In genomic region chr14:22280497-22281321, GRCh38 we compare ENCODE assay signal across 20 cellular contexts.
A peak's percentile ranks its signal among the peaks of the same experiment; 100 is the strongest.
DNase-seq lines count a peak whose midpoint lies in the region; ATAC-seq, FAIRE-seq and TF ChIP-seq lines count a peak whose summit lies in the region.
"Had no signal": no experiment of that assay in that cellular context is flagged by ENCODE, and none has a peak within 500 bp of the region (broad histone marks: within the 10 kb centered on the region; RNA-seq: fewer than 3 reads in every experiment).

No MANE protein-coding gene starts in this region.

- FAIRE-seq in urothelium cell line (lab: Jason Lieb, UNC) = no peak
- FAIRE-seq: endothelial cell of umbilical vein, islet of Langerhans, pancreas had no signal

- 61% methylated on average over 5 of the region's 5 CpGs for WGBS in lower leg skin, 2 donors

- H3K36me3 Mint-ChIP-seq in stimulated activated naive CD8-positive, alpha-beta T cell treated with anti-CD3 and anti-CD28 coated beads, Interleukin-15, Interleukin-2, amounts not matched to agents 100 ng/mL and 50 ng/mL, for 24 hours (ENCODE audit: low read depth) = no peaks in the 10 kb centered on the region
- no peaks in the 10 kb centered on the region for H3K36me3 Mint-ChIP-seq in T-cell
- H3K36me3 Mint-ChIP-seq in chondrocyte (ENCODE audit: low read depth) = no peaks in the 10 kb centered on the region
- H3K36me3 Mint-ChIP-seq: stimulated activated naive B cell treated with anti-CD40 and anti-IgM and Interleukin-4, amounts not matched to agents 10 μg/mL and 1 μg/mL and 100 μg/mL, for 72 hours had no signal

- POLR2A ChIA-PET in T-cell (lab: Charles Lee) = no interaction called here

- no peak for TF ChIP-seq POLR2A in lower leg skin (IDR thresholded peaks at IDR 0.05)

- no peak for DNase-seq in stimulated activated naive CD8-positive, alpha-beta T cell treated with anti-CD3 and anti-CD28 coated beads, Interleukin-15, Interleukin-2, amounts not matched to agents 100 U/mL and 50 U/mL, for 24 hours
- DNase-seq in T-cell = peak in 4 of 34 experiments; percentile 3 to 24 (median 6)
- no peak for DNase-seq in chondrocyte (ENCODE audit: low spot score)
- no peak for DNase-seq in foreskin keratinocyte
- DNase-seq in lower leg skin (ENCODE audit: low spot score in 2 of 2) = no peak
- DNase-seq in urothelium cell line (ENCODE audit: low spot score) = no peak
- DNase-seq: dermis blood vessel endothelial cell; H7; hippocampal formation; lower lobe of right lung; NCI-H1092 treated with DMSO at 0.1 percent for 48 hours; NCI-H2081; pancreas; sigmoid colon; stimulated activated naive B cell treated with anti-CD40 and anti-IgM and Interleukin-4, amounts not matched to agents 10 μg/mL and 1 μg/mL and 100 μg/mL, for 72 hours; transverse colon had no signal

- intact Hi-C loops in lower leg skin (cut with DNase I; ENCODE audit: low total_unique reads) = no loop called here

- peaks cover 10% of the 10 kb centered on the region for H3K27me3 ChIP-seq in foreskin keratinocyte
- H3K27me3 ChIP-seq: breast epithelium, pancreas, sigmoid colon had no signal

- H3K4me3 ChIP-seq in lower leg skin (ENCODE audit: low read depth, poor library complexity, severe bottlenecking) = no peak overlapping the region
- H3K4me3 ChIP-seq: breast epithelium, lower lobe of right lung, pancreas, sigmoid colon, transverse colon had no signal

- H3K4me1 Mint-ChIP-seq in stimulated activated naive CD8-positive, alpha-beta T cell treated with anti-CD3 and anti-CD28 coated beads, Interleukin-15, Interleukin-2, amounts not matched to agents 100 ng/mL and 50 ng/mL, for 24 hours (ENCODE audit: low read depth) = no peaks in the 10 kb centered on the region
- H3K4me1 Mint-ChIP-seq in T-cell = peaks cover 0 to 5% (median 4%) of the 10 kb centered on the region in 3 donors
- H3K4me1 Mint-ChIP-seq in chondrocyte (ENCODE audit: low read depth) = peaks cover 67% of the 10 kb centered on the region

- H3K27ac ChIP-seq in foreskin keratinocyte = no peak overlapping the region
- H3K27ac ChIP-seq: breast epithelium, lower lobe of right lung, pancreas, transverse colon had no signal

- peaks cover 6% of the 10 kb centered on the region for H3K27me3 Mint-ChIP-seq in stimulated activated naive CD8-positive, alpha-beta T cell treated with anti-CD3 and anti-CD28 coated beads, Interleukin-15, Interleukin-2, amounts not matched to agents 100 ng/mL and 50 ng/mL, for 24 hours
- H3K27me3 Mint-ChIP-seq in T-cell (no peaks in the 10 kb centered on the region), chondrocyte (ENCODE audit: low read depth) (no peaks in the 10 kb centered on the region)

- H3K4me3 Mint-ChIP-seq in stimulated activated naive CD8-positive, alpha-beta T cell treated with anti-CD3 and anti-CD28 coated beads, Interleukin-15, Interleukin-2, amounts not matched to agents 100 ng/mL and 50 ng/mL, for 24 hours = peak overlapping the region; percentile 70
- H3K4me3 Mint-ChIP-seq in T-cell (peak overlapping the region; percentile 62 to 78 (median 70)), chondrocyte (ENCODE audit: unreplicated experiment) (peak overlapping the region; percentile 14)
- H3K4me3 Mint-ChIP-seq: stimulated activated naive B cell treated with anti-CD40 and anti-IgM and Interleukin-4, amounts not matched to agents 10 μg/mL and 1 μg/mL and 100 μg/mL, for 72 hours had no signal

- H3K9me3 Mint-ChIP-seq in stimulated activated naive CD8-positive, alpha-beta T cell treated with anti-CD3 and anti-CD28 coated beads, Interleukin-15, Interleukin-2, amounts not matched to agents 100 ng/mL and 50 ng/mL, for 24 hours = no peaks in the 10 kb centered on the region
- no peaks in the 10 kb centered on the region for H3K9me3 Mint-ChIP-seq in T-cell
- H3K9me3 Mint-ChIP-seq in chondrocyte (ENCODE audit: low read depth) = no peaks in the 10 kb centered on the region

- no peak for ATAC-seq in stimulated activated naive CD8-positive, alpha-beta T cell treated with anti-CD3 and anti-CD28 coated beads, Interleukin-15, Interleukin-2, amounts not matched to agents 100 U/mL and 50 U/mL, for 24 hours
- peak in 2 of 4 experiments; percentile 38 to 63 for ATAC-seq in T-cell (replicated peaks in 1 of 4)
- ATAC-seq in foreskin keratinocyte = no peak
- ATAC-seq: pancreas had no signal

- H3K4me1 ChIP-seq in foreskin keratinocyte = peaks cover 3% of the 10 kb centered on the region
- H3K4me1 ChIP-seq: breast epithelium, pancreas, sigmoid colon, transverse colon had no signal

- TF ChIP-seq CTCF in chondrocyte (IDR thresholded peaks at IDR 0.05) = no peak
- no peak for TF ChIP-seq CTCF in foreskin keratinocyte (conservative IDR thresholded peaks at IDR 0.05)
- no peak for TF ChIP-seq CTCF in lower leg skin (IDR thresholded peaks at IDR 0.05)

- peak overlapping the region; percentile 79 for H3K27ac Mint-ChIP-seq in stimulated activated naive CD8-positive, alpha-beta T cell treated with anti-CD3 and anti-CD28 coated beads, Interleukin-15, Interleukin-2, amounts not matched to agents 100 ng/mL and 50 ng/mL, for 24 hours
- H3K27ac Mint-ChIP-seq in T-cell = peak overlapping the region; percentile 68 to 76
- H3K27ac Mint-ChIP-seq in chondrocyte (ENCODE audit: unreplicated experiment) = peak overlapping the region; percentile 82
- H3K27ac Mint-ChIP-seq: stimulated activated naive B cell treated with anti-CD40 and anti-IgM and Interleukin-4, amounts not matched to agents 10 μg/mL and 1 μg/mL and 100 μg/mL, for 72 hours had no signal

- CTCF ChIA-PET in T-cell (lab: Charles Lee) = interaction anchor here in 1 of 2 donors (0.6 kb wide), 1 partner anchor 463 kb away, joined by 3 read pairs; no protein-coding TSS in a partner anchor

Comparison
In these comparisons a context has a peak if more than half of its experiments do, and no peak if none do; other contexts are left out.
1. H3K4me3 Mint-ChIP-seq: peak in every context shown above with its lines; median percentile 70 in stimulated activated naive CD8-positive, alpha-beta T cell treated with anti-CD3 and anti-CD28 coated beads, Interleukin-15, Interleukin-2, amounts not matched to agents 100 ng/mL and 50 ng/mL, for 24 hours; 70 in T-cell; 14 in chondrocyte.